ENCODE assay signal across 8 cellular contexts in genomic region chr1:103514920-103515503, GRCh38. TPM values are rescaled to one million over a fixed set of nuclear protein-coding genes. Genes with fewer than 3 reads are reported as not detected.
DNase-seq lines count a peak whose midpoint lies in the region; ATAC-seq, FAIRE-seq and TF ChIP-seq lines count a peak whose summit lies in the region.

No MANE protein-coding gene starts in this region.

- H3K36me3 ChIP-seq in A673 (ENCODE audit: insufficient read depth, low read length, poor library complexity, severe bottlenecking) (no peaks in the 10 kb centered on the region), GM06990 (ENCODE audit: control insufficient read depth, insufficient read depth, low read length) (no peaks in the 10 kb centered on the region), HAP-1 (replicated peaks) (no peaks in the 10 kb centered on the region)

- H3K27ac ChIP-seq in A673 (ENCODE audit: low read depth, low read length, poor library complexity, severe bottlenecking): no peak overlapping the region
- H3K27ac ChIP-seq in RWPE1: no peak overlapping the region

- ATAC-seq in natural killer cell: peak; percentile 71 to 96 (median 89)

- no peak overlapping the region for H3K4me3 Mint-ChIP-seq in natural killer cell

- H3K4me3 ChIP-seq in A673 (ENCODE audit: low read depth, low read length, poor library complexity, severe bottlenecking) (no peak overlapping the region), GM06990 (replicated peaks; ENCODE audit: low read depth, low read length) (no peak overlapping the region), HAP-1 (no peak overlapping the region)

- DNase-seq in A673 (ENCODE audit: low spot score): peak; percentile 78
- peak; percentile 27 for DNase-seq in GM06990 (ENCODE audit: extremely low read depth, insufficient read length)
- DNase-seq in HAP-1 (ENCODE audit: low spot score in 2 of 2): peak; percentile 31 to 49
- DNase-seq in RWPE1 (ENCODE audit: low spot score): peak; percentile 20
- no peak for DNase-seq in natural killer cell
- DNase-seq in activated gamma-delta T cell (lab: John Stamatoyannopoulos, UW): no peak

- H3K9me3 ChIP-seq in A673 (ENCODE audit: low read depth, low read length, poor library complexity, severe bottlenecking) (no peaks in the 10 kb centered on the region), HAP-1 (no peaks in the 10 kb centered on the region; the same call in 1 of the 2 replicates)

- H3K36me3 Mint-ChIP-seq in natural killer cell: peaks cover 7% of the 10 kb centered on the region

- no peaks in the 10 kb centered on the region for H3K4me1 ChIP-seq in A673 (ENCODE audit: insufficient read depth, low read length, poor library complexity, severe bottlenecking)
- H3K4me1 ChIP-seq in HAP-1: no peaks in the 10 kb centered on the region

- BruUV-seq in A673 (replicated peaks; lab: Mats Ljungman, UMichigan): no TSS peak

- H3K27me3 ChIP-seq in A673 (replicated peaks; ENCODE audit: insufficient read depth, low read depth, low read length, poor library complexity) (no peaks in the 10 kb centered on the region), GM06990 (replicated peaks; ENCODE audit: control insufficient read depth, insufficient read depth, low read length) (no peaks in the 10 kb centered on the region), HAP-1 (ENCODE audit: low read depth) (no peaks in the 10 kb centered on the region)

- H3K27me3 Mint-ChIP-seq in natural killer cell (ENCODE audit: low read depth in 2 of 2): no peaks in the 10 kb centered on the region

- H3K27ac Mint-ChIP-seq in natural killer cell: no peak overlapping the region

- in situ Hi-C loops in HAP-1 (cut with MboI; ENCODE audit: low sequenced_read_pairs): no loop called here

- CTCF ChIA-PET in A673 (lab: Charles Lee) (interaction anchor here (0.6 to 1.2 kb wide), 2 partner anchors 1148 to 1995 kb away, joined by 3 to 4 read pairs; no protein-coding TSS in a partner anchor), RWPE1 (lab: Yijun Ruan, JAX) (interaction anchor here (0.6 to 1.2 kb wide), 4 partner anchors 10 to 1626 kb away, joined by 3 to 5 read pairs (median 4); no protein-coding TSS in a partner anchor)

- H3K9me3 Mint-ChIP-seq in natural killer cell: peaks cover 4% of the 10 kb centered on the region in 2 donors

- POLR2A ChIA-PET in A673 (lab: Charles Lee; ENCODE audit: low non-redundant PET): no interaction called here
- POLR2A ChIA-PET in RWPE1 (lab: Yijun Ruan, JAX; ENCODE audit: low non-redundant PET): no interaction called here

- no peaks in the 10 kb centered on the region for H3K4me1 Mint-ChIP-seq in natural killer cell

- TF ChIP-seq CTCF in A673 (conservative IDR thresholded peaks at IDR 0.05; ENCODE audit: low read depth, low read length): peak; percentile 78
- TF ChIP-seq CTCF in GM06990 (IDR thresholded peaks at IDR 0.05; ENCODE audit: insufficient read depth, low read length, poor library complexity, severe bottlenecking): peak; percentile 53
- peak; percentile 80 for TF ChIP-seq CTCF in LNCAP (IDR thresholded peaks at IDR 0.05)
- peak; percentile 72 for TF ChIP-seq CTCF in RWPE1 (conservative IDR thresholded peaks at IDR 0.05; ENCODE audit: low read depth)
- TF ChIP-seq CTCF in natural killer cell (IDR thresholded peaks at IDR 0.05): peak; percentile 77

- FAIRE-seq in endometrium (lab: Jason Lieb, UNC): peak; percentile 95

- intact Hi-C loops in A673 (cut with micrococcal nuclease; ENCODE audit: unreplicated experiment): loop anchor here (2.0 to 5.0 kb wide), 2 partner anchors 408 to 1993 kb away; no protein-coding TSS in a partner anchor
- intact Hi-C loops in natural killer cell (cut with micrococcal nuclease): loop anchor here (2.0 kb wide), 2 partner anchors 408 to 1994 kb away; no protein-coding TSS in a partner anchor

RNA-seq across cellular contexts. Expression of gene RNPC3, which starts 10.5 kb away (rescaled TPM):
- total RNA-seq in A673 (2021): 18.8 and 20.1 TPM in 2 replicates
- total RNA-seq in natural killer cell: 10 to 100 TPM; 42.9 to 56.7 (median 44.8) TPM

RNA-seq across cellular contexts. Expression of gene AMY2B, which starts 56.4 kb away (rescaled TPM):
- 1.4 TPM in 2 replicates for total RNA-seq in A673 (2021)
- 10 to 100 TPM; 30.9 to 37.5 (median 31.7) TPM for total RNA-seq in natural killer cell

Comparison
In these comparisons a context has a peak if more than half of its experiments do, and no peak if none do; other contexts are left out.
1. DNase-seq: peak in A673 (single experiment), GM06990 (single experiment), HAP-1 (2 of 2) and RWPE1 (single experiment); none in natural killer cell (single experiment) and activated gamma-delta T cell (single experiment).
2. RNA of gene AMY2B, which starts 56.4 kb away (total RNA-seq): 30.9 to 37.5 TPM in natural killer cell; 1.4 TPM in A673; every median in the first group is over 10 times any median in the second.
3. Peak in every context shown above with its lines, with median percentiles within 50 percentile points of each other: CTCF ChIP-seq.